15 cellular contexts compared by ENCODE assay signal in genomic region chr1:93471284-93471683, GRCh38.
"Had no signal": no experiment of that assay in that cellular context is flagged by ENCODE, and none has a peak within 500 bp of the region (broad histone marks: within the 10 kb centered on the region; RNA-seq: fewer than 3 reads in every experiment).

No MANE protein-coding gene starts in this region.

- H3K27ac ChIP-seq: ascending aorta, gastroesophageal sphincter, parathyroid adenoma, tibial nerve had no signal

- H3K9me3 Mint-ChIP-seq: activated naive CD4-positive, alpha-beta T cell treated with anti-CD3 and anti-CD28 coated beads, Interleukin-2, amount 10 ng/mL, durations not matched to agents 7 days and 5 days had no signal

- ATAC-seq: activated CD4-positive, CD25-positive, alpha-beta regulatory T cell treated with anti-CD3 and anti-CD28 coated beads, Interleukin-2, amount 50 U/mL, for 24 hours; gastroesophageal sphincter; left colon; mucosa of descending colon; naive thymus-derived CD4-positive, alpha-beta T cell had no signal

- H3K27ac Mint-ChIP-seq: activated naive CD4-positive, alpha-beta T cell treated with anti-CD3 and anti-CD28 coated beads, Interleukin-2, amount 10 ng/mL, durations not matched to agents 7 days and 5 days; activated T-helper 2 cell treated with anti-CD3 and anti-CD28 coated beads, Interferon-gamma antibody, Interleukin-2, Interleukin-4, amounts not matched to agents 10 μg/mL and 5 μg/mL and 100 μg/mL, durations not matched to agents 14 hours and 24 hours and 36 hours; naive thymus-derived CD4-positive, alpha-beta T cell had no signal

- H3K4me1 Mint-ChIP-seq: activated naive CD4-positive, alpha-beta T cell treated with anti-CD3 and anti-CD28 coated beads, Interleukin-2, amount 10 ng/mL, durations not matched to agents 7 days and 5 days had no signal

- H3K4me1 ChIP-seq: ascending aorta, tibial nerve had no signal

- H3K36me3 Mint-ChIP-seq: activated naive CD4-positive, alpha-beta T cell treated with anti-CD3 and anti-CD28 coated beads, Interleukin-2, amount 10 ng/mL, durations not matched to agents 7 days and 5 days had no signal

- H3K9ac ChIP-seq: parathyroid adenoma had no signal

- H3K4me3 ChIP-seq: ascending aorta, gastroesophageal sphincter, heart right ventricle, mucosa of descending colon, tibial nerve had no signal

- H3K9me3 ChIP-seq: ascending aorta, gastroesophageal sphincter, mucosa of descending colon had no signal

- H2AFZ ChIP-seq: parathyroid adenoma had no signal

- H3K27me3 ChIP-seq: ascending aorta, gastroesophageal sphincter, heart right ventricle, tibial nerve had no signal

- H3K36me3 ChIP-seq: ascending aorta, gastroesophageal sphincter, heart right ventricle had no signal

- H3K4me3 Mint-ChIP-seq: activated naive CD4-positive, alpha-beta T cell treated with anti-CD3 and anti-CD28 coated beads, Interleukin-2, amount 10 ng/mL, durations not matched to agents 7 days and 5 days; naive thymus-derived CD4-positive, alpha-beta T cell had no signal

- DNase-seq: activated CD4-positive, alpha-beta T cell treated with anti-CD3 and anti-CD28 coated beads, Interleukin-2, amount 50 U/mL, for 4 hours; activated naive CD4-positive, alpha-beta T cell treated with anti-CD3 and anti-CD28 coated beads, Interleukin-2, amount 10 ng/mL, durations not matched to agents 7 days and 5 days; activated T-cell treated with anti-CD3 and anti-CD28 coated beads, Interleukin-2, amount 50 U/mL, for 1 hour; left colon; mucosa of descending colon; naive thymus-derived CD4-positive, alpha-beta T cell; stimulated activated CD4-positive, alpha-beta T cell treated with anti-CD3 and anti-CD28 coated beads, Interleukin-4, amount 100 ng/mL, for 24 hours; stimulated activated naive CD4-positive, alpha-beta T cell had no signal
